In the genomic region with DNA sequence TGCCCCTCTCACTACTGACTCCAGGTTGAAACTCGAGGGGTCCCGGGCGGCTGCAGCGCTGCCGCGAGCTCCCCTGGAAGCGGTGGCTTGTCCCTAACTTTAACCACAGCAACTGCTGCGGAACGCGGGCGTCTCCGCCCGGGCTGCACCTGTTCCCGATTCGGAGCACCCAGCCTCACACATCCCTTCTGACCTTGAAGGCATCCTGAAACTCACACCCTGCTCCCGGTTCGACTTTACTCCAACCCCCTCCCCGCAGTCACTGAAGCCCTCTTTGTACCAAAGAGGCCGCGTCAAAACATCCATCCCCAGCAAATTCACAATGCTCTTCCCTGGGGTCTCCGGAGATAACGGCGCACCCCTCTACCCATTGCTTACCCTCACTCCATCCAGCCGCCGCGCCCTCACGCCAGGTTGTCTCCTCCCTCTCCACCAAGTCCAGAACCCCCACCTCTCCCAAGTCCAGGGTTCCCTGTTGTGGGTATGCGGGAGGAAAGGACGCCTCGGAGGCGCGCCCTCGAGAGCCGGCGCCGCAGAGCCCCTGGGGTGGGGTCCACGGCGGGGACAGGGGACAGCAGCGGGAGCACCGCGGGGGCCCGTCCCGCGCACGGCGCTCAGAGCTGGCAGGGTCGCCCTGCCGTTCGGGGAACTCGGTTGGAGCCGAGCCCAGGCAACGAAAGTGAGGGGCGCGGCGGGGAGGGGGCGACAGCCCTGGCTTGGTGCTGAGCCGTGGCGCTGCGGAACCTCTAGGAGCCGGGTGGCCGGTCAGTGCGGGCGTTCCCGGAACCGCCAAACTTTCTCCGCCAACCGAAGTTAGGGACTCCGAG, we compare ENCODE assay signal across 9 cellular contexts. TPM values are rescaled to one million over a fixed set of nuclear protein-coding genes. Genes with fewer than 3 reads are reported as not detected.
DNase-seq lines count a peak whose midpoint lies in the region; ATAC-seq, FAIRE-seq and TF ChIP-seq lines count a peak whose summit lies in the region.
"Had no signal": no experiment of that assay in that cellular context is flagged by ENCODE, and none has a peak within 500 bp of the region (broad histone marks: within the 10 kb centered on the region; RNA-seq: fewer than 3 reads in every experiment).

No MANE protein-coding gene starts in this region.

- no peaks in the 10 kb centered on the region for H3K9me3 ChIP-seq in endocrine pancreas (ENCODE audit: control insufficient read depth, low read length)
- H3K9me3 ChIP-seq in pancreas: no peaks in the 10 kb centered on the region

- H3K4me3 ChIP-seq in GM06990 (replicated peaks; ENCODE audit: low read depth, low read length) (peak overlapping the region; percentile 43; the same call in 1 of the 2 replicates), endocrine pancreas (ENCODE audit: control insufficient read depth, insufficient read depth, low read length) (peak overlapping the region; percentile 62), pancreas (peak overlapping the region; percentile 70 to 87 (median 76))

- DNase-seq in GM06990 (ENCODE audit: extremely low read depth, insufficient read length) (no peak), HuH-7 (ENCODE audit: low spot score) (peak; percentile 23), pancreas (peak; percentile 15 to 74 (median 45)), superior temporal gyrus (ENCODE audit: extremely low spot score) (no peak), erythroblast (lab: John Stamatoyannopoulos, UW) (no peak), NCI-H1048 (lab: John Stamatoyannopoulos, UW) (no peak), NCI-H187 (lab: John Stamatoyannopoulos, UW) (no peak)
- DNase-seq: IMR-90 had no signal

- H3K27ac ChIP-seq in pancreas: peak overlapping the region; percentile 55 to 78 (median 68)

- ATAC-seq in pancreas: peak; percentile 19 to 21 (median 21)

- intact Hi-C loops in pancreas (cut with DNase I): loop anchor here in 1 of 3 donors (10.0 kb wide), 1 partner anchor 89 kb away; no protein-coding TSS in a partner anchor

- TF ChIP-seq CTCF in GM06990 (IDR thresholded peaks at IDR 0.05; ENCODE audit: insufficient read depth, low read length, poor library complexity, severe bottlenecking) (no peak), pancreas (IDR thresholded peaks at IDR 0.05) (no peak)

- 0 to 1% methylated on average over 54 to 68 of the region's 68 CpGs for WGBS in pancreas, 2 donors

- no peaks in the 10 kb centered on the region for H3K4me1 ChIP-seq in endocrine pancreas (ENCODE audit: control insufficient read depth, insufficient read depth, low read length)
- H3K4me1 ChIP-seq in pancreas: no peaks in the 10 kb centered on the region

- no peaks in the 10 kb centered on the region for H3K36me3 ChIP-seq in GM06990 (ENCODE audit: control insufficient read depth, insufficient read depth, low read length)
- H3K36me3 ChIP-seq in endocrine pancreas (ENCODE audit: control insufficient read depth, insufficient read depth, low read length): no peaks in the 10 kb centered on the region
- no peaks in the 10 kb centered on the region for H3K36me3 ChIP-seq in pancreas

- H3K27me3 ChIP-seq in GM06990 (replicated peaks; ENCODE audit: control insufficient read depth, insufficient read depth, low read length) (peaks cover 4% of the 10 kb centered on the region; the same call in 1 of the 2 replicates), endocrine pancreas (ENCODE audit: control insufficient read depth, insufficient read depth, low read length) (no peaks in the 10 kb centered on the region), pancreas (no peaks in the 10 kb centered on the region)

- peak overlapping the region; percentile 82 for H3K9ac ChIP-seq in endocrine pancreas (ENCODE audit: control insufficient read depth, insufficient read depth, low read length)

- TF ChIP-seq POLR2A in erythroblast (IDR thresholded peaks at IDR 0.05; ENCODE audit: low read length): no peak

- FAIRE-seq in pancreas (lab: Jason Lieb, UNC): no peak

RNA-seq across cellular contexts. Expression of a gene that starts 0.9 kb away (rescaled TPM):
- total RNA-seq in pancreas: 10 to 100 TPM; 11.4 to 25.3 (median 14.3) TPM
- 1 to 10 TPM; 6.2 to 8.0 TPM for polyA plus RNA-seq in pancreas

Comparison
In these comparisons a context has a peak if more than half of its experiments do, and no peak if none do; other contexts are left out.
1. DNase-seq: peak in HuH-7 (single experiment) and pancreas (6 of 6); none in GM06990 (single experiment), superior temporal gyrus (single experiment), erythroblast (0 of 2), NCI-H1048 (single experiment) and NCI-H187 (0 of 2).
2. Peak in every context shown above with its lines, with median percentiles within 50 percentile points of each other: H3K4me3 ChIP-seq.